9 cellular contexts compared by ENCODE assay signal in genomic region chr9:70340572-70340971, GRCh38.
DNase-seq lines count a peak whose midpoint lies in the region; ATAC-seq and TF ChIP-seq lines count a peak whose summit lies in the region.
"Had no signal": no experiment of that assay in that cellular context is flagged by ENCODE, and none has a peak within 500 bp of the region (broad histone marks: within the 10 kb centered on the region; RNA-seq: fewer than 3 reads in every experiment).

No MANE protein-coding gene starts in this region.

- H3K27ac Mint-ChIP-seq in naive thymus-derived CD4-positive, alpha-beta T cell, result no peak overlapping the region

- no peak overlapping the region for H3K9ac ChIP-seq in MM.1S (ENCODE audit: low read length)

- no peaks in the 10 kb centered on the region for H3K79me2 ChIP-seq in MM.1S (ENCODE audit: low read length)

- H3K4me1 ChIP-seq in MM.1S (ENCODE audit: low read length), result no peaks in the 10 kb centered on the region
- no peaks in the 10 kb centered on the region for H3K4me1 ChIP-seq in naive thymus-derived CD4-positive, alpha-beta T cell (ENCODE audit: control insufficient read depth in 2 of 2, insufficient read depth in 2 of 2, low read length in 2 of 2)

- TF ChIP-seq CTCF in MM.1S (IDR thresholded peaks at IDR 0.05; ENCODE audit: low read length), result peak; percentile 41

- H2AFZ ChIP-seq in MM.1S (ENCODE audit: low read length), result no peak overlapping the region

- H3K9me3 ChIP-seq in MM.1S (replicated peaks; ENCODE audit: insufficient read depth, low read length), result no peaks in the 10 kb centered on the region
- H3K9me3 ChIP-seq in naive thymus-derived CD4-positive, alpha-beta T cell (ENCODE audit: control insufficient read depth in 2 of 3, low read length in 3 of 3), result no peaks in the 10 kb centered on the region

- H3K9me3 Mint-ChIP-seq in naive thymus-derived CD4-positive, alpha-beta T cell, result no peaks in the 10 kb centered on the region

- POLR2A ChIA-PET in naive thymus-derived CD4-positive, alpha-beta T cell (lab: Charles Lee), result interaction anchor here (0.7 kb wide), 1 partner anchor 222 kb away, joined by 3 read pairs; no protein-coding TSS in a partner anchor
- POLR2A ChIA-PET in HEK293T (lab: Yijun Ruan, JAX), result no interaction called here

- no peaks in the 10 kb centered on the region; the same call in 1 of the 2 replicates for H4K20me1 ChIP-seq in MM.1S (ENCODE audit: insufficient read depth, low read length)

- H3K4me3 ChIP-seq in MM.1S (ENCODE audit: low read length), result no peak overlapping the region
- no peak overlapping the region for H3K4me3 ChIP-seq in naive thymus-derived CD4-positive, alpha-beta T cell (ENCODE audit: low read length)

- H3K27me3 Mint-ChIP-seq in naive thymus-derived CD4-positive, alpha-beta T cell, result no peaks in the 10 kb centered on the region

- H3K4me1 Mint-ChIP-seq in naive thymus-derived CD4-positive, alpha-beta T cell, result peaks cover 0 to 12% (median 4%) of the 10 kb centered on the region in 7 donors

- H3K36me3 ChIP-seq in MM.1S (replicated peaks; ENCODE audit: insufficient read depth, low read length), result no peaks in the 10 kb centered on the region
- H3K36me3 ChIP-seq in naive thymus-derived CD4-positive, alpha-beta T cell (ENCODE audit: control insufficient read depth in 2 of 3, insufficient read depth in 3 of 3, low read length in 3 of 3), result peaks cover 0 to 8% (median 0%) of the 10 kb centered on the region in 3 experiments

- DNase-seq in COR-L47 (lab: John Stamatoyannopoulos, UW) (peak; percentile 6), MM.1S (no peak), cerebellar cortex (ENCODE audit: low spot score) (peak; percentile 68), HuH-7.5 (ENCODE audit: low spot score) (no peak), putamen (ENCODE audit: low spot score) (no peak), HEK293T (ENCODE audit: extremely low spot score) (no peak)
- peak in 5 of 9 donors; percentile 8 to 36 (median 24) for DNase-seq in naive thymus-derived CD4-positive, alpha-beta T cell

- H3K9me2 ChIP-seq in MM.1S (replicated peaks; ENCODE audit: insufficient read depth, low read length), result no peaks in the 10 kb centered on the region

- intact Hi-C loops in naive thymus-derived CD4-positive, alpha-beta T cell (cut with micrococcal nuclease), result loop anchor here (1.0 to 2.0 kb wide), 7 partner anchors 12 to 262 kb away; no protein-coding TSS in a partner anchor

- H3F3A ChIP-seq in MM.1S (ENCODE audit: insufficient read depth, low read length), result no peaks in the 10 kb centered on the region

- ATAC-seq in naive thymus-derived CD4-positive, alpha-beta T cell, result no peak
- no peak for ATAC-seq in HG03280 (IDR thresholded peaks at IDR 0.05; ENCODE audit: unreplicated experiment)

- H3K4me2 ChIP-seq in MM.1S (ENCODE audit: low read depth, low read length), result no peak overlapping the region

- no peaks in the 10 kb centered on the region for H3K27me3 ChIP-seq in MM.1S (replicated peaks; ENCODE audit: insufficient read depth, low read length)
- no peaks in the 10 kb centered on the region for H3K27me3 ChIP-seq in naive thymus-derived CD4-positive, alpha-beta T cell (ENCODE audit: control insufficient read depth in 2 of 2, insufficient read depth in 2 of 2, low read length in 2 of 2)

- peaks cover 0 to 23% (median 12%) of the 10 kb centered on the region in 5 donors for H3K36me3 Mint-ChIP-seq in naive thymus-derived CD4-positive, alpha-beta T cell

- H3K27ac ChIP-seq in MM.1S (ENCODE audit: low read length), result no peak overlapping the region
- H3K27ac ChIP-seq in naive thymus-derived CD4-positive, alpha-beta T cell (ENCODE audit: low read depth, low read length), result no peak overlapping the region
- H3K27ac ChIP-seq: epithelial cell of prostate had no signal

- no peak overlapping the region for H3K4me3 Mint-ChIP-seq in naive thymus-derived CD4-positive, alpha-beta T cell

- CTCF ChIA-PET in naive thymus-derived CD4-positive, alpha-beta T cell (lab: Charles Lee), result interaction anchor here (0.7 to 2.8 kb wide), 6 partner anchors 11 to 262 kb away, joined by 3 to 33 read pairs (median 4); no protein-coding TSS in a partner anchor
- CTCF ChIA-PET in HEK293T (lab: Yijun Ruan, JAX), result interaction anchor here (0.6 to 1.6 kb wide), 3 partner anchors 17 to 262 kb away, joined by 3 to 5 read pairs (median 3); no protein-coding TSS in a partner anchor

TF ChIP-seq in HEK293T, 16 proteins besides CTCF, POLR2A, EP300 and RAD21:
- TF ChIP-seq LEF1 (IDR thresholded peaks at IDR 0.05; ENCODE audit: borderline replicate concordance) (no peak), ARNT (IDR thresholded peaks at IDR 0.05) (no peak), TARDBP (IDR thresholded peaks at IDR 0.05) (no peak), FOXA1 (IDR thresholded peaks at IDR 0.05) (no peak), PKNOX1 (IDR thresholded peaks at IDR 0.05) (no peak), NFRKB (IDR thresholded peaks at IDR 0.05) (no peak), FOXM1 (IDR thresholded peaks at IDR 0.05; ENCODE audit: borderline replicate concordance) (no peak), ZNF384 (IDR thresholded peaks at IDR 0.05) (no peak), ELF4 (IDR thresholded peaks at IDR 0.05) (no peak), CTBP1 (IDR thresholded peaks at IDR 0.05; ENCODE audit: borderline replicate concordance) (no peak), L3MBTL2 (conservative IDR thresholded peaks at IDR 0.05) (no peak)

Comparison
In these comparisons a context has a peak if more than half of its experiments do, and no peak if none do; other contexts are left out.
1. DNase-seq: peak in COR-L47 (single experiment), cerebellar cortex (single experiment) and naive thymus-derived CD4-positive, alpha-beta T cell (5 of 9); none in MM.1S (single experiment), HuH-7.5 (single experiment), putamen (single experiment) and HEK293T (single experiment).